Comparison of ENCODE assay signal across 12 cellular contexts in genomic region chr2:181106229-181106628, GRCh38.
DNase-seq lines count a peak whose midpoint lies in the region; ATAC-seq and TF ChIP-seq lines count a peak whose summit lies in the region.
"Had no signal": no experiment of that assay in that cellular context is flagged by ENCODE, and none has a peak within 500 bp of the region (broad histone marks: within the 10 kb centered on the region; RNA-seq: fewer than 3 reads in every experiment).

No MANE protein-coding gene starts in this region.

- no peak for TF ChIP-seq POLR2A in uterus (IDR thresholded peaks at IDR 0.05)

- in situ Hi-C loops in brain microvascular endothelial cell (cut with HindIII; ENCODE audit: low pct_ligation_motif_present, low sequenced_read_pairs), result loop anchor here (10.0 kb wide), 1 partner anchor 359 kb away; no protein-coding TSS in a partner anchor

- TF ChIP-seq CTCF in brain microvascular endothelial cell (IDR thresholded peaks at IDR 0.05; ENCODE audit: low read depth, low read length, missing control alignments), result no peak
- no peak for TF ChIP-seq CTCF in uterus (IDR thresholded peaks at IDR 0.05)

- H3K27ac ChIP-seq in brain microvascular endothelial cell (peak overlapping the region; percentile 82), uterus (no peak overlapping the region)

- H3K4me1 ChIP-seq in uterus, result no peaks in the 10 kb centered on the region

- intact Hi-C loops in uterus (cut with DNase I; ENCODE audit: low total_unique reads), result no loop called here

- DNase-seq in AG20443 (ENCODE audit: low spot score), result peak; percentile 12
- peak; percentile 8 for DNase-seq in DMS79 (lab: John Stamatoyannopoulos, UW)
- peak; percentile 72 for DNase-seq in NCI-H69 (lab: John Stamatoyannopoulos, UW)
- DNase-seq in brain microvascular endothelial cell, result no peak
- no peak for DNase-seq in uterus
- DNase-seq in NCI-H510A treated with DMSO at 0.1 percent for 48 hours (lab: John Stamatoyannopoulos, UW), result no peak
- DNase-seq in DMS153 treated with DMSO at 0.1 percent for 48 hours (lab: John Stamatoyannopoulos, UW; ENCODE audit: unreplicated experiment), result no peak
- DNase-seq: cortex of kidney, GF-D8, NCI-H2081 had no signal

- no peaks in the 10 kb centered on the region for H3K36me3 ChIP-seq in brain microvascular endothelial cell (replicated peaks)
- H3K36me3 ChIP-seq in uterus, result no peaks in the 10 kb centered on the region

- H3K4me3 ChIP-seq in brain microvascular endothelial cell (ENCODE audit: low read depth, low read length) (no peak overlapping the region), uterus (no peak overlapping the region)
- H3K4me3 ChIP-seq: lung had no signal

- no peaks in the 10 kb centered on the region for H3K9me3 ChIP-seq in uterus

- H3K27me3 ChIP-seq in brain microvascular endothelial cell (replicated peaks), result no peaks in the 10 kb centered on the region
- H3K27me3 ChIP-seq in uterus, result no peaks in the 10 kb centered on the region

- ATAC-seq in HG02970 (IDR thresholded peaks at IDR 0.05; ENCODE audit: low FRiP score, unreplicated experiment), result no peak

Comparison
In these comparisons a context has a peak if more than half of its experiments do, and no peak if none do; other contexts are left out.
1. DNase-seq: peak in AG20443 (single experiment), DMS79 (single experiment) and NCI-H69 (single experiment); none in brain microvascular endothelial cell (single experiment), uterus (0 of 2), NCI-H510A treated with DMSO at 0.1 percent for 48 hours (single experiment) and DMS153 treated with DMSO at 0.1 percent for 48 hours (single experiment).